ENCODE assay signal across 1 cellular context in the genomic region with DNA sequence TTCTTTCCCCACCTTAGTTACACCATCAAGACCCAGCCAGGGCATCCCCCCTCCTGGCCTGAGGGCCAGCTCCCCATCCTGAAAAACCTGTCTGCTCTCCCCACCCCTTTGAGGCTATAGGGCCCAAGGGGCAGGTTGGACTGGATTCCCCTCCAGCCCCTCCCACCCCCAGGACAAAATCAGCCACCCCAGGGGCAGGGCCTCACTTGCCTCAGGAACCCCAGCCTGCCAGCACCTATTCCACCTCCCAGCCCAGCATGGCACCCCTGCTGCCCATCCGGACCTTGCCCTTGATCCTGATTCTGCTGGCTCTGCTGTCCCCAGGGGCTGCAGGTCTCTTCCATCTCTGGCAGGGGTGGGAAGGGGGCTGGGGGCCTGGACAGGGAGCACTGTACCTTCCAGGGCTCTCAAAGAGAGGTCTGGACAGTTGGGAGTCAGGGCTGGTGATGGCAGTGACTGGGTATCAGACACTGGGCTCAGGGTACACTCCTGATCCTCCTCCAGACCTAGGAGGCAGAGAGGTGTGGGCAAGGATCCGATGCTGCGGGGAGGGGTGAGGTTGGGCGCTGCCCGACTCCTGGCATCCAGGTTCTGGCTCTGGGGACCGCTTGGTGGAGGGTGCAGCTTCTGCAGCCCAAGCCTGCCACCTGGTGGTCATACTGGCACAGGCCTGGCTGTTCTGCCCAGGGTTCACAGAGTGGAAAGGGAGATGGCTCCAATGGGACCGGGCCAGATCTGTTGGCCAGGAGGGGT.
A peak's percentile ranks its signal among the peaks of the same experiment; 100 is the strongest.
TF ChIP-seq lines count a peak whose summit lies in the region.

UPK2 (plus strand) TSS at position 205 of the 753 bp plus-strand sequence; CDS start at position 258, 53 bp downstream.

TF ChIP-seq in HepG2, 621 proteins besides CTCF, POLR2A, EP300 and RAD21 (continued from another document and continues in another):
- TF ChIP-seq, protein P1, sequence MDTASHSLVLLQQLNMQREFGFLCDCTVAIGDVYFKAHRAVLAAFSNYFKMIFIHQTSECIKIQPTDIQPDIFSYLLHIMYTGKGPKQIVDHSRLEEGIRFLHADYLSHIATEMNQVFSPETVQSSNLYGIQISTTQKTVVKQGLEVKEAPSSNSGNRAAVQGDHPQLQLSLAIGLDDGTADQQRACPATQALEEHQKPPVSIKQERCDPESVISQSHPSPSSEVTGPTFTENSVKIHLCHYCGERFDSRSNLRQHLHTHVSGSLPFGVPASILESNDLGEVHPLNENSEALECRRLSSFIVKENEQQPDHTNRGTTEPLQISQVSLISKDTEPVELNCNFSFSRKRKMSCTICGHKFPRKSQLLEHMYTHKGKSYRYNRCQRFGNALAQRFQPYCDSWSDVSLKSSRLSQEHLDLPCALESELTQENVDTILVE (CRISPR knock-in tag; IDR thresholded peaks at IDR 0.05): peak; percentile 52; the same call in 1 of the 2 replicates
- TF ChIP-seq ONECUT2 (CRISPR knock-in tag; IDR thresholded peaks at IDR 0.05) (no peak), MIXL1 (CRISPR knock-in tag; IDR thresholded peaks at IDR 0.05) (0 out of 2 replicates have a peak, but pooled peaks have one; percentile 16), ZNF615 (CRISPR knock-in tag; IDR thresholded peaks at IDR 0.05; ENCODE audit: borderline replicate concordance) (no peak), HIC2 (CRISPR knock-in tag; IDR thresholded peaks at IDR 0.05; ENCODE audit: low read depth) (no peak), SAP130 (CRISPR knock-in tag; IDR thresholded peaks at IDR 0.05; ENCODE audit: low read depth) (peak; percentile 31; the same call in 1 of the 2 replicates), ZBTB3 (CRISPR knock-in tag; IDR thresholded peaks at IDR 0.05; ENCODE audit: borderline replicate concordance, low read depth) (no peak), FOXA1 (IDR thresholded peaks at IDR 0.05) (no peak), FOXA1 (CRISPR knock-in tag; IDR thresholded peaks at IDR 0.05) (no peak), KDM3A (CRISPR knock-in tag; IDR thresholded peaks at IDR 0.05; ENCODE audit: low read depth) (0 out of 2 replicates have a peak, but pooled peaks have one; percentile 67), PATZ1 (CRISPR knock-in tag; IDR thresholded peaks at IDR 0.05) (0 out of 2 replicates have a peak, but pooled peaks have one; percentile 15), ZNF12 (CRISPR knock-in tag; IDR thresholded peaks at IDR 0.05) (peak; percentile 21; the same call in 1 of the 2 replicates), ZBTB33 (CRISPR knock-in tag; IDR thresholded peaks at IDR 0.05) (peak; percentile 56; the same call in 1 of the 2 replicates), THAP11 (CRISPR knock-in tag; IDR thresholded peaks at IDR 0.05) (peak; percentile 35; the same call in 1 of the 2 replicates), ZFX (CRISPR knock-in tag; IDR thresholded peaks at IDR 0.05; ENCODE audit: low read depth) (peak; percentile 42; the same call in 1 of the 2 replicates), YY1 (IDR thresholded peaks at IDR 0.05; ENCODE audit: insufficient read depth, insufficient replicate concordance, low read depth, low read length) (peak; percentile 28), ZNF556 (CRISPR knock-in tag; IDR thresholded peaks at IDR 0.05; ENCODE audit: borderline replicate concordance) (no peak), RBM22 (optimal IDR thresholded peaks at IDR 0.05; ENCODE audit: low read length) (no peak), TSC22D2 (CRISPR knock-in tag; IDR thresholded peaks at IDR 0.05; ENCODE audit: borderline replicate concordance) (0 out of 2 replicates have a peak, but pooled peaks have one; percentile 44), ZNF441 (CRISPR knock-in tag; IDR thresholded peaks at IDR 0.05; ENCODE audit: borderline replicate concordance) (no peak), MZF1 (CRISPR knock-in tag; IDR thresholded peaks at IDR 0.05; ENCODE audit: borderline replicate concordance) (no peak), CENPT (CRISPR knock-in tag; IDR thresholded peaks at IDR 0.05; ENCODE audit: low read depth) (no peak), ELF1 (CRISPR knock-in tag; IDR thresholded peaks at IDR 0.05) (peak; percentile 32; the same call in 1 of the 2 replicates), ZBTB42 (CRISPR knock-in tag; IDR thresholded peaks at IDR 0.05) (no peak), NFKB2 (CRISPR knock-in tag; IDR thresholded peaks at IDR 0.05; ENCODE audit: borderline replicate concordance) (peak; percentile 34; the same call in 1 of the 2 replicates), GATAD1 (CRISPR knock-in tag; IDR thresholded peaks at IDR 0.05) (0 out of 2 replicates have a peak, but pooled peaks have one; percentile 42), IRF2 (CRISPR knock-in tag; IDR thresholded peaks at IDR 0.05) (peak; percentile 52; the same call in 1 of the 2 replicates), SALL1 (CRISPR knock-in tag; IDR thresholded peaks at IDR 0.05) (peak; percentile 58; the same call in 1 of the 2 replicates), HNF4A (CRISPR knock-in tag; IDR thresholded peaks at IDR 0.05) (no peak), ZNF766 (CRISPR knock-in tag; IDR thresholded peaks at IDR 0.05; ENCODE audit: borderline replicate concordance) (no peak), ZNF709 (CRISPR knock-in tag; IDR thresholded peaks at IDR 0.05) (no peak), GFI1 (CRISPR knock-in tag; IDR thresholded peaks at IDR 0.05; ENCODE audit: borderline replicate concordance) (no peak), GLMP (CRISPR knock-in tag; IDR thresholded peaks at IDR 0.05; ENCODE audit: borderline replicate concordance) (no peak), HNF4G (IDR thresholded peaks at IDR 0.05; ENCODE audit: borderline replicate concordance, low read depth, low read length) (no peak), HNF4G (CRISPR knock-in tag; IDR thresholded peaks at IDR 0.05; ENCODE audit: borderline replicate concordance, low read depth) (no peak), ZBTB26 (CRISPR knock-in tag; IDR thresholded peaks at IDR 0.05; ENCODE audit: borderline replicate concordance) (no peak)
- TF ChIP-seq, protein P2, sequence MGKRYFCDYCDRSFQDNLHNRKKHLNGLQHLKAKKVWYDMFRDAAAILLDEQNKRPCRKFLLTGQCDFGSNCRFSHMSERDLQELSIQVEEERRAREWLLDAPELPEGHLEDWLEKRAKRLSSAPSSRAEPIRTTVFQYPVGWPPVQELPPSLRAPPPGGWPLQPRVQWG (CRISPR knock-in tag; IDR thresholded peaks at IDR 0.05; ENCODE audit: borderline replicate concordance, low read depth): no peak
- TF ChIP-seq, protein P3, sequence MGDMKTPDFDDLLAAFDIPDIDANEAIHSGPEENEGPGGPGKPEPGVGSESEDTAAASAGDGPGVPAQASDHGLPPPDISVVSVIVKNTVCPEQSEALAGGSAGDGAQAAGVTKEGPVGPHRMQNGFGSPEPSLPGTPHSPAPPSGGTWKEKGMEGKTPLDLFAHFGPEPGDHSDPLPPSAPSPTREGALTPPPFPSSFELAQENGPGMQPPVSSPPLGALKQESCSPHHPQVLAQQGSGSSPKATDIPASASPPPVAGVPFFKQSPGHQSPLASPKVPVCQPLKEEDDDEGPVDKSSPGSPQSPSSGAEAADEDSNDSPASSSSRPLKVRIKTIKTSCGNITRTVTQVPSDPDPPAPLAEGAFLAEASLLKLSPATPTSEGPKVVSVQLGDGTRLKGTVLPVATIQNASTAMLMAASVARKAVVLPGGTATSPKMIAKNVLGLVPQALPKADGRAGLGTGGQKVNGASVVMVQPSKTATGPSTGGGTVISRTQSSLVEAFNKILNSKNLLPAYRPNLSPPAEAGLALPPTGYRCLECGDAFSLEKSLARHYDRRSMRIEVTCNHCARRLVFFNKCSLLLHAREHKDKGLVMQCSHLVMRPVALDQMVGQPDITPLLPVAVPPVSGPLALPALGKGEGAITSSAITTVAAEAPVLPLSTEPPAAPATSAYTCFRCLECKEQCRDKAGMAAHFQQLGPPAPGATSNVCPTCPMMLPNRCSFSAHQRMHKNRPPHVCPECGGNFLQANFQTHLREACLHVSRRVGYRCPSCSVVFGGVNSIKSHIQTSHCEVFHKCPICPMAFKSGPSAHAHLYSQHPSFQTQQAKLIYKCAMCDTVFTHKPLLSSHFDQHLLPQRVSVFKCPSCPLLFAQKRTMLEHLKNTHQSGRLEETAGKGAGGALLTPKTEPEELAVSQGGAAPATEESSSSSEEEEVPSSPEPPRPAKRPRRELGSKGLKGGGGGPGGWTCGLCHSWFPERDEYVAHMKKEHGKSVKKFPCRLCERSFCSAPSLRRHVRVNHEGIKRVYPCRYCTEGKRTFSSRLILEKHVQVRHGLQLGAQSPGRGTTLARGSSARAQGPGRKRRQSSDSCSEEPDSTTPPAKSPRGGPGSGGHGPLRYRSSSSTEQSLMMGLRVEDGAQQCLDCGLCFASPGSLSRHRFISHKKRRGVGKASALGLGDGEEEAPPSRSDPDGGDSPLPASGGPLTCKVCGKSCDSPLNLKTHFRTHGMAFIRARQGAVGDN (CRISPR knock-in tag; IDR thresholded peaks at IDR 0.05): peak; percentile 38
- TF ChIP-seq, protein P4, sequence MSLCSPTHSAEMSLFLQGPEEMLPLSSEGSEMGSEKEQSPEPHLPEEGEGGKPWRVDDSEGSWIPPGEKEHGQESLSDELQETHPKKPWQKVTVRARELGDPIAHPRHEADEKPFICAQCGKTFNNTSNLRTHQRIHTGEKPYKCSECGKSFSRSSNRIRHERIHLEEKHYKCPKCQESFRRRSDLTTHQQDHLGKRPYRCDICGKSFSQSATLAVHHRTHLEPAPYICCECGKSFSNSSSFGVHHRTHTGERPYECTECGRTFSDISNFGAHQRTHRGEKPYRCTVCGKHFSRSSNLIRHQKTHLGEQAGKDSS (CRISPR knock-in tag; IDR thresholded peaks at IDR 0.05; ENCODE audit: borderline replicate concordance, low read depth): peak; percentile 62; the same call in 1 of the 2 replicates
- TF ChIP-seq, protein P5, sequence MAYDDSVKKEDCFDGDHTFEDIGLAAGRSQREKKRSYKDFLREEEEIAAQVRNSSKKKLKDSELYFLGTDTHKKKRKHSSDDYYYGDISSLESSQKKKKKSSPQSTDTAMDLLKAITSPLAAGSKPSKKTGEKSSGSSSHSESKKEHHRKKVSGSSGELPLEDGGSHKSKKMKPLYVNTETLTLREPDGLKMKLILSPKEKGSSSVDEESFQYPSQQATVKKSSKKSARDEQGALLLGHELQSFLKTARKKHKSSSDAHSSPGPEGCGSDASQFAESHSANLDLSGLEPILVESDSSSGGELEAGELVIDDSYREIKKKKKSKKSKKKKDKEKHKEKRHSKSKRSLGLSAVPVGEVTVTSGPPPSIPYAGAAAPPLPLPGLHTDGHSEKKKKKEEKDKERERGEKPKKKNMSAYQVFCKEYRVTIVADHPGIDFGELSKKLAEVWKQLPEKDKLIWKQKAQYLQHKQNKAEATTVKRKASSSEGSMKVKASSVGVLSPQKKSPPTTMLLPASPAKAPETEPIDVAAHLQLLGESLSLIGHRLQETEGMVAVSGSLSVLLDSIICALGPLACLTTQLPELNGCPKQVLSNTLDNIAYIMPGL (CRISPR knock-in tag; IDR thresholded peaks at IDR 0.05; ENCODE audit: borderline replicate concordance in 1 of 2, low read depth in 1 of 2): peak; percentile 20 to 58; a peak in 1 of 4 replicates
